ENCODE assay signal across 8 cellular contexts in genomic region chr10:104614245-104614831, GRCh38. TPM values are rescaled to one million over a fixed set of nuclear protein-coding genes. Genes with fewer than 3 reads are reported as not detected.
A peak's percentile ranks its signal among the peaks of the same experiment; 100 is the strongest.
DNase-seq lines count a peak whose midpoint lies in the region; ATAC-seq, FAIRE-seq and TF ChIP-seq lines count a peak whose summit lies in the region.

No MANE protein-coding gene starts in this region.

- H3K4me1 Mint-ChIP-seq in HFFc6 (ENCODE audit: low read depth) = peaks cover 27% of the 10 kb centered on the region

- H3K9me3 ChIP-seq in gastrocnemius medialis = no peaks in the 10 kb centered on the region

- H3K36me3 ChIP-seq in gastrocnemius medialis = no peaks in the 10 kb centered on the region

- no peak for TF ChIP-seq POLR2A in gastrocnemius medialis (IDR thresholded peaks at IDR 0.05)

- no peaks in the 10 kb centered on the region for H3K27me3 ChIP-seq in gastrocnemius medialis

- peak; percentile 5 for DNase-seq in activated gamma-delta T cell treated with Interleukin-2 at 50 U/mL for 16 hours
- no peak for DNase-seq in activated gamma-delta T cell (lab: John Stamatoyannopoulos, UW)
- DNase-seq in HFFc6 = peak; percentile 24
- peak; percentile 20 for DNase-seq in RCC 7860 (ENCODE audit: low spot score)
- no peak for DNase-seq in epithelial cell of proximal tubule (ENCODE audit: low read depth)
- peak; percentile 18 for DNase-seq in stimulated activated CD4-positive, alpha-beta T cell treated with anti-CD3 and anti-CD28 coated beads, Interleukin-4, amount 100 ng/mL, for 24 hours
- DNase-seq in putamen (ENCODE audit: low spot score) = no peak
- DNase-seq in gastrocnemius medialis = no peak

- TF ChIP-seq CTCF in HFFc6 (IDR thresholded peaks at IDR 0.05) = peak; percentile 87
- TF ChIP-seq CTCF in epithelial cell of proximal tubule (conservative IDR thresholded peaks at IDR 0.05; ENCODE audit: low read depth, low read length) = peak; percentile 76
- no peak for TF ChIP-seq CTCF in gastrocnemius medialis (IDR thresholded peaks at IDR 0.05 in 4 of 5, conservative IDR thresholded peaks at IDR 0.05 in 1 of 5)

- no peaks in the 10 kb centered on the region for H3K4me1 ChIP-seq in gastrocnemius medialis

- no peaks in the 10 kb centered on the region for H3K36me3 Mint-ChIP-seq in HFFc6 (ENCODE audit: low read depth)

- no peaks in the 10 kb centered on the region for H3K9me3 Mint-ChIP-seq in HFFc6

- H3K27ac Mint-ChIP-seq in HFFc6 = peak overlapping the region; percentile 2; the same call in 1 of the 2 replicates

- H3K4me3 Mint-ChIP-seq in HFFc6 = no peak overlapping the region

- intact Hi-C loops in gastrocnemius medialis (cut with DNase I; ENCODE audit: low total_unique reads) = no loop called here

- no peaks in the 10 kb centered on the region for H3K27me3 Mint-ChIP-seq in HFFc6 (ENCODE audit: insufficient read depth)

- no peak for ATAC-seq in gastrocnemius medialis

- H3K4me3 ChIP-seq in epithelial cell of proximal tubule (ENCODE audit: low read depth, low read length) (no peak overlapping the region), gastrocnemius medialis (no peak overlapping the region)

- in situ Hi-C loops in gastrocnemius medialis (cut with MboI; ENCODE audit: low sequenced_read_pairs in 4 of 4) = no loop called here

- H3K27ac ChIP-seq in gastrocnemius medialis = no peak overlapping the region

- no peak for FAIRE-seq in RCC 7860 (lab: Jason Lieb, UNC)

RNA-seq across cellular contexts. Expression of gene SORCS3, which starts 26.8 kb away (rescaled TPM):
- not detected for total RNA-seq in HFFc6 (2021; fragmentation: NEBNext Ultra II Directional; extraction: Animal tissue kit (Norgen Biotek cat#: 25700))
- total RNA-seq in epithelial cell of proximal tubule = under 0.01 and 0.06 TPM in 2 replicates
- total RNA-seq in gastrocnemius medialis = not detected

Comparison
In these comparisons a context has a peak if more than half of its experiments do, and no peak if none do; other contexts are left out.
1. DNase-seq: peak in activated gamma-delta T cell treated with Interleukin-2 at 50 U/mL for 16 hours (single experiment), HFFc6 (single experiment), RCC 7860 (single experiment) and stimulated activated CD4-positive, alpha-beta T cell treated with anti-CD3 and anti-CD28 coated beads, Interleukin-4, amount 100 ng/mL, for 24 hours (single experiment); none in activated gamma-delta T cell (single experiment), epithelial cell of proximal tubule (single experiment), putamen (single experiment) and gastrocnemius medialis (0 of 2).
2. CTCF ChIP-seq: peak in HFFc6 (single experiment) and epithelial cell of proximal tubule (single experiment); none in gastrocnemius medialis (0 of 5).